19 cellular contexts compared by ENCODE assay signal in the genomic region with DNA sequence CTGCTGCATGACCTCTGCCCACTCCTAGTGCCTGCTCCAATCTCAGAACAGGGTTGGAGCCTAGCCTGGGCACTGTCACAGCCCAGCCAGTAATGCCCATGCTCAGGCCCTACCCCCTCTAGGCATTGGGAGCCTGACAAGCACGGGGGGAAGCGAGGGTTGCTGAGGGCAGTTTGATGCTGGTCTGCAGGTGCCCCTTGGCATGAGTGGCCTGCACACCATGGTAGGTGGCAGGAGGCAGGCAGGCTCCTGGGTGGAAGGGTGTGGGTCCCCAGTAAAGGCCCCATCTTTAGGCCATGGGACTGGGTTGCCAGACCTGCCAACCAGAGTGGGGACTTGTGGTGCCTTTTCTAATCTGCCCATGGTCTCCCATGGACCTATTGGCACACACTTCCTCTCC.
"Had no signal": no experiment of that assay in that cellular context is flagged by ENCODE, and none has a peak within 500 bp of the region (broad histone marks: within the 10 kb centered on the region; RNA-seq: fewer than 3 reads in every experiment).

No MANE protein-coding gene starts in this region.

- H2AFZ ChIP-seq: hepatocyte had no signal

- ATAC-seq: foreskin keratinocyte, left cardiac atrium, left lung, left ventricle myocardium superior had no signal

- H3K27ac ChIP-seq: coronary artery, dorsolateral prefrontal cortex, esophagus muscularis mucosa, foreskin keratinocyte, gastroesophageal sphincter, heart left ventricle, hepatocyte, left lung, lower lobe of right lung had no signal

- H3K4me1 ChIP-seq: esophagus muscularis mucosa, foreskin keratinocyte, gastroesophageal sphincter, heart left ventricle, left lung, lower lobe of right lung had no signal

- H3K36me3 Mint-ChIP-seq: immature natural killer cell had no signal

- DNase-seq: dermis blood vessel endothelial cell; effector CD4-positive, alpha-beta T cell; effector memory CD4-positive, alpha-beta T cell; foreskin keratinocyte; heart left ventricle; hypothalamus; immature natural killer cell; islet precursor cell; left cardiac atrium; left ventricle myocardium superior; lower lobe of right lung; mesendoderm; midbrain had no signal

- H3K4me1 Mint-ChIP-seq: immature natural killer cell had no signal

- H3K4me3 ChIP-seq: coronary artery, dorsolateral prefrontal cortex, esophagus muscularis mucosa, gastroesophageal sphincter, heart left ventricle, hepatocyte, left lung, lower lobe of right lung had no signal

- H3K9me3 ChIP-seq: esophagus muscularis mucosa, gastroesophageal sphincter, heart left ventricle, left lung, lower lobe of right lung had no signal

- H3K4me2 ChIP-seq: hepatocyte had no signal

- H3K27me3 ChIP-seq: esophagus muscularis mucosa, foreskin keratinocyte, gastroesophageal sphincter, heart left ventricle, hepatocyte, left lung had no signal

- H3K27ac Mint-ChIP-seq: immature natural killer cell had no signal

- H3K4me3 Mint-ChIP-seq: immature natural killer cell had no signal

- H3K36me3 ChIP-seq: esophagus muscularis mucosa, gastroesophageal sphincter, heart left ventricle, left lung, lower lobe of right lung had no signal
